ENCODE assay signal across 1 cellular context in genomic region chr7:43658718-43659548, GRCh38.
TF ChIP-seq lines count a peak whose summit lies in the region.

No MANE protein-coding gene starts in this region.

TF ChIP-seq in SK-N-SH, 30 proteins besides CTCF, POLR2A, EP300 and RAD21 (continued from another document):
- peak; percentile 71; the same call in 1 of the 2 replicates for TF ChIP-seq RXRA (IDR thresholded peaks at IDR 0.05; ENCODE audit: borderline replicate concordance, low read depth)
- no peak for TF ChIP-seq NRF1 (IDR thresholded peaks at IDR 0.05; ENCODE audit: low read depth, low read length)
- peak; percentile 86 for TF ChIP-seq MEF2A (IDR thresholded peaks at IDR 0.05; ENCODE audit: borderline replicate concordance, low read depth)
- no peak for TF ChIP-seq GABPA (IDR thresholded peaks at IDR 0.05; ENCODE audit: low read depth)
- peak; percentile 55; the same call in 1 of the 2 replicates for TF ChIP-seq MAX (IDR thresholded peaks at IDR 0.05; ENCODE audit: low read depth)
- 0 out of 2 replicates have a peak, but pooled peaks have one; percentile 23 for TF ChIP-seq ZBTB33 (IDR thresholded peaks at IDR 0.05; ENCODE audit: borderline replicate concordance, low read depth)
- TF ChIP-seq FOSL2 (IDR thresholded peaks at IDR 0.05; ENCODE audit: borderline replicate concordance, low read depth) = peak; percentile 85; the same call in 1 of the 2 replicates
- peak; percentile 92 for TF ChIP-seq JUND (IDR thresholded peaks at IDR 0.05)
- TF ChIP-seq FOXM1 (IDR thresholded peaks at IDR 0.05; ENCODE audit: low read depth) = peak; percentile 92
- TF ChIP-seq NFIC (IDR thresholded peaks at IDR 0.05; ENCODE audit: borderline replicate concordance) = peak; percentile 75
